In the genomic region with DNA sequence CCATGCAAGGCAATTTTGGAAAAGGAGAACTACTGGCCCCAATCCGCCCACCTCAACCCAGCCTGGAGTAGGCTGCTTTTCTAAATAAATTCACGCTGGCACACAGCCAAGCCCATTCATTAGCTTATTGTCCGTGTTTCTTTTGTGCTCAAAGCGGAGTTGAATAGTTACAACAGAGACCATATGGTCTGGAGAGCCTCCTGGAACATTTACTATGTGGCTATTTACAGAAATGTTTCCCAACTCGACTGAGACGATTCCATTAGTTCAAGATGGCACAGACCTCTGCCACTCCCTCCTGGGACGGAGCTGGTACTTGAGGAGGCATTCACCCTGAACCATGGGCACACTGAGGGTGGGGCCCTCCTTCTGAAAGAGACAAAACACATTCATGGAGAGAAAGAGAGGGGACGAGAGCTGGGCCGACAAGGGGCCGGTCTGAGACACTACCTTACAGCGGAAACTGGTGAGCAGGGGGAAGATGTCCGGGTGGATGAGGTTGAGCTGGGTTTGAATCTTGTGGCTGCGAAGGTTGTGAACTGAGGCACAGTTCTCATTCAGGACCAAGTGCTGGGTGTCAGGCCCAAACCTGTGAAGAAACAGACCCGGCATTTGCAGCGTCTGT, we compare ENCODE assay signal across 17 cellular contexts. TPM values are rescaled to one million over a fixed set of nuclear protein-coding genes. Genes with fewer than 3 reads are reported as not detected.
DNase-seq lines count a peak whose midpoint lies in the region; ATAC-seq and TF ChIP-seq lines count a peak whose summit lies in the region.
"Had no signal": no experiment of that assay in that cellular context is flagged by ENCODE, and none has a peak within 500 bp of the region (broad histone marks: within the 10 kb centered on the region; RNA-seq: fewer than 3 reads in every experiment).

No MANE protein-coding gene starts in this region.

- POLR2A ChIA-PET in IMR-90 (lab: Charles Lee; ENCODE audit: unreplicated experiment), result no interaction called here

- H3K14ac ChIP-seq in IMR-90 (replicated peaks; ENCODE audit: low read depth, low read length), result no peak overlapping the region

- H3K23ac ChIP-seq in IMR-90 (ENCODE audit: low read depth, low read length), result no peak overlapping the region

- intact Hi-C loops in IMR-90 (cut with micrococcal nuclease), result loop anchor here (2.0 to 5.0 kb wide), 3 partner anchors 259 to 1005 kb away; partner anchors contain the start of gene ZNF18

- no peak overlapping the region for H4K5ac ChIP-seq in IMR-90 (ENCODE audit: low read depth, low read length)

- H3K4me3 ChIP-seq in IMR-90 (ENCODE audit: insufficient read depth, low read depth, low read length), result no peak overlapping the region

- H3K4ac ChIP-seq in IMR-90 (ENCODE audit: low read depth, low read length), result no peak overlapping the region

- no peak overlapping the region for H3K18ac ChIP-seq in IMR-90 (ENCODE audit: low read depth, low read length)

- TF ChIP-seq CTCF in IMR-90 (conservative IDR thresholded peaks at IDR 0.05; ENCODE audit: low read depth, low read length), result no peak

- no peak overlapping the region for H2AK9ac ChIP-seq in IMR-90 (replicated peaks; ENCODE audit: low read depth, low read length, poor library complexity)

- no peak for ATAC-seq in IMR-90 (ENCODE audit: low read depth)
- no peak for ATAC-seq in HG03457 (IDR thresholded peaks at IDR 0.05; ENCODE audit: unreplicated experiment)
- no peak for ATAC-seq in GM21717 (IDR thresholded peaks at IDR 0.05; ENCODE audit: unreplicated experiment)
- no peak for ATAC-seq in HG02973 (IDR thresholded peaks at IDR 0.05; ENCODE audit: unreplicated experiment)
- ATAC-seq: stimulated activated naive CD8-positive, alpha-beta T cell treated with anti-CD3 and anti-CD28 coated beads, Interleukin-15, Interleukin-2, amounts not matched to agents 100 U/mL and 50 U/mL, for 24 hours had no signal

- no peaks in the 10 kb centered on the region for H3K27me3 ChIP-seq in IMR-90 (ENCODE audit: control insufficient read depth, insufficient read depth, low read length)

- dilution Hi-C loops in IMR-90 (cut with HindIII; ENCODE audit: low sequenced_read_pairs, unreplicated experiment), result no loop called here

- no peak overlapping the region for H2BK120ac ChIP-seq in IMR-90 (ENCODE audit: low read depth, low read length)

- H2AFZ ChIP-seq in IMR-90 (replicated peaks; ENCODE audit: low read length, poor library complexity), result no peak overlapping the region

- H4K20me1 ChIP-seq in IMR-90 (ENCODE audit: insufficient read depth, low read length), result peaks cover 9% of the 10 kb centered on the region; the same call in 1 of the 2 replicates

- no peak overlapping the region for H4K8ac ChIP-seq in IMR-90 (ENCODE audit: low read depth in 2 of 2, low read length in 2 of 2)

- no peak overlapping the region for H2AK5ac ChIP-seq in IMR-90 (ENCODE audit: low read depth, low read length)

- no peak overlapping the region for H2BK15ac ChIP-seq in IMR-90 (ENCODE audit: low read depth, low read length)

- H3K4me1 ChIP-seq in IMR-90 (ENCODE audit: control insufficient read depth, insufficient read depth, low read length), result no peaks in the 10 kb centered on the region

- H3K4me2 ChIP-seq in IMR-90 (ENCODE audit: low read depth, low read length), result no peak overlapping the region

- no peak overlapping the region for H3K9ac ChIP-seq in IMR-90 (ENCODE audit: low read depth, low read length)

- in situ Hi-C loops in IMR-90 (cut with MboI; ENCODE audit: low sequenced_read_pairs), result loop anchor here (5.0 to 25.0 kb wide), 5 partner anchors 337 to 1007 kb away; partner anchors contain the start of genes MYOCD and ZNF18

- H4K91ac ChIP-seq in IMR-90 (ENCODE audit: insufficient read depth, low read depth, low read length), result no peak overlapping the region

- DNase-seq in DMS153 (lab: John Stamatoyannopoulos, UW) (peak; percentile 2), IMR-90 (peak; percentile 10), NCI-H345 (lab: John Stamatoyannopoulos, UW) (peak; percentile 72), fibroblast of gingiva (ENCODE audit: low read depth) (peak; percentile 77)
- DNase-seq in stimulated activated CD8-positive, alpha-beta memory T cell treated with anti-CD3 and anti-CD28 coated beads, Interleukin-4, amount 100 ng/mL, for 48 hours, result no peak
- DNase-seq: activated CD4-positive, CD25-positive, alpha-beta regulatory T cell; Kasumi-1; left colon; midbrain; NCI-H2081 treated with DMSO at 0.1 percent for 48 hours; SHP77; stimulated activated naive CD8-positive, alpha-beta T cell treated with anti-CD3 and anti-CD28 coated beads, Interleukin-15, Interleukin-2, amounts not matched to agents 100 U/mL and 50 U/mL, for 24 hours; T-helper 1 cell; trophoblast cell had no signal

- H2BK20ac ChIP-seq in IMR-90 (ENCODE audit: low read depth, low read length), result no peak overlapping the region

- peaks cover 6 to 19% of the 10 kb centered on the region in 2 experiments; a peak in 1 of 4 replicates for H3K79me1 ChIP-seq in IMR-90 (ENCODE audit: low read depth in 1 of 2, low read length in 2 of 2)

- H3K9me3 ChIP-seq in IMR-90 (ENCODE audit: control insufficient read depth, insufficient read depth, low read length), result no peaks in the 10 kb centered on the region

- TF ChIP-seq POLR2A in IMR-90 (IDR thresholded peaks at IDR 0.05; ENCODE audit: low read depth, low read length), result no peak

- no peak overlapping the region for H2BK5ac ChIP-seq in IMR-90 (ENCODE audit: low read depth, low read length, poor library complexity, severe bottlenecking)

- no peaks in the 10 kb centered on the region for H3K9me1 ChIP-seq in IMR-90 (ENCODE audit: insufficient read depth, low read length)

- no TSS peak for BruUV-seq in IMR-90 (replicated peaks; lab: Mats Ljungman, UMichigan)

- TF ChIP-seq RAD21 in IMR-90 (IDR thresholded peaks at IDR 0.05; ENCODE audit: low read length), result no peak

- WGBS in IMR-90 (ENCODE audit: extremely low coverage in 2 of 2, insufficient read length in 1 of 2), 2 experiments, result 90% methylated on average over 3 of the region's 15 CpGs; no CpG with 5 or more reads in 1 of the 2 experiments

- no peak overlapping the region for H3K27ac ChIP-seq in IMR-90 (ENCODE audit: insufficient read depth, low read length)

- no peak overlapping the region for H3K56ac ChIP-seq in IMR-90 (ENCODE audit: extremely low read depth, insufficient read depth, low read length)

- H3K36me3 ChIP-seq in IMR-90 (ENCODE audit: control insufficient read depth, insufficient read depth, low read length), result peaks cover 56% of the 10 kb centered on the region

- CTCF ChIA-PET in IMR-90 (lab: Yijun Ruan, JAX), result interaction anchor here (0.7 to 1.1 kb wide), 4 partner anchors 10 to 334 kb away, joined by 3 to 4 read pairs (median 3); no protein-coding TSS in a partner anchor

TF ChIP-seq in IMR-90, 13 proteins besides CTCF, POLR2A, EP300 and RAD21:
- TF ChIP-seq RFX5 (IDR thresholded peaks at IDR 0.05; ENCODE audit: low read depth, low read length) (no peak), CEBPB (IDR thresholded peaks at IDR 0.05; ENCODE audit: low read depth, low read length) (no peak)
- TF ChIP-seq, protein P1, sequence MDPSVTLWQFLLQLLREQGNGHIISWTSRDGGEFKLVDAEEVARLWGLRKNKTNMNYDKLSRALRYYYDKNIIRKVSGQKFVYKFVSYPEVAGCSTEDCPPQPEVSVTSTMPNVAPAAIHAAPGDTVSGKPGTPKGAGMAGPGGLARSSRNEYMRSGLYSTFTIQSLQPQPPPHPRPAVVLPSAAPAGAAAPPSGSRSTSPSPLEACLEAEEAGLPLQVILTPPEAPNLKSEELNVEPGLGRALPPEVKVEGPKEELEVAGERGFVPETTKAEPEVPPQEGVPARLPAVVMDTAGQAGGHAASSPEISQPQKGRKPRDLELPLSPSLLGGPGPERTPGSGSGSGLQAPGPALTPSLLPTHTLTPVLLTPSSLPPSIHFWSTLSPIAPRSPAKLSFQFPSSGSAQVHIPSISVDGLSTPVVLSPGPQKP (IDR thresholded peaks at IDR 0.05; ENCODE audit: borderline replicate concordance, low read depth, low read length), result no peak

RNA-seq across cellular contexts. Expression of gene ELAC2, which starts 15.7 kb away (rescaled TPM):
- 70.8 and 80.7 TPM in 2 replicates for total RNA-seq in IMR-90 (2012; rRNA removed)
- polyA plus RNA-seq in IMR-90 (2012; rRNA removed), result 71.4 and 75.2 TPM in 2 replicates
- polyA plus RNA-seq in IMR-90 (2012; cell fraction: cytosol; rRNA removed), result 38.2 and 39.0 TPM in 2 replicates
- polyA plus RNA-seq in IMR-90 (2012; cell fraction: nucleus; rRNA removed; ENCODE audit: low replicate concordance), result 106 and 153 TPM in 2 replicates
